Comparison of ENCODE assay signal across 1 cellular context in the genomic region with DNA sequence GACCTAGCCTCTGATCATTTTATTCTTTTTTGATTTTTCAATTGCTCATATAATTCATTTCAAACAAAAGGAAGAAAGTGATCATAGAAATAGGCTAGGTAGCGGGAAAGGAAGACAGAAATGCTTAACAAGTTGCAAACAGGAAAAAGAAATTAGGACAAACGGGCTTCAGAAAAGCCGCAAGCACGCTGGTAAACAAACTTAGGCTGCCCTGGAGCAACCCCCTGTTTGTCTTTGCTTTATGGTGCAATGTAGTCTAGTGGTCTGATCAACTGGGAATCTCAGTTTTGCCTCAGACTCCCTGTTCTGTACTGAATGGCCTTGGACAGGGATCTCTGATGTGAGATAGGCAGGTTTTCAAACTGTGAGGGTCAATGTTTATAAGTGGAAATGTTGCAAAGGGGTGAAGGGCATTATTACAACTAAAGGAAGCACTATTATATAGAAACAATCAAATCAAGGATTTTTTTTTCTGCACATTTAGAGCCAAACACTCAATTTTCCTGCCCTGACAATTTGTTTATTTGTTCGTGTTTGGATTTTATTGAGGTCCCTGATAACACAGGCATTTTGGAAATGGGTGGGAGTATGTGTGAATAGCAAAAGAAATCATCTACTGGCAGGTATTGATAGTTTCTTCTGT.
TF ChIP-seq lines count a peak whose summit lies in the region.

No MANE protein-coding gene starts in this region.

TF ChIP-seq in HepG2, 621 proteins besides CTCF, POLR2A, EP300 and RAD21 (continued from another document and continues in another):
- TF ChIP-seq, protein P1, sequence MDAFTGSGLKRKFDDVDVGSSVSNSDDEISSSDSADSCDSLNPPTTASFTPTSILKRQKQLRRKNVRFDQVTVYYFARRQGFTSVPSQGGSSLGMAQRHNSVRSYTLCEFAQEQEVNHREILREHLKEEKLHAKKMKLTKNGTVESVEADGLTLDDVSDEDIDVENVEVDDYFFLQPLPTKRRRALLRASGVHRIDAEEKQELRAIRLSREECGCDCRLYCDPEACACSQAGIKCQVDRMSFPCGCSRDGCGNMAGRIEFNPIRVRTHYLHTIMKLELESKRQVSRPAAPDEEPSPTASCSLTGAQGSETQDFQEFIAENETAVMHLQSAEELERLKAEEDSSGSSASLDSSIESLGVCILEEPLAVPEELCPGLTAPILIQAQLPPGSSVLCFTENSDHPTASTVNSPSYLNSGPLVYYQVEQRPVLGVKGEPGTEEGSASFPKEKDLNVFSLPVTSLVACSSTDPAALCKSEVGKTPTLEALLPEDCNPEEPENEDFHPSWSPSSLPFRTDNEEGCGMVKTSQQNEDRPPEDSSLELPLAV (CRISPR knock-in tag; conservative IDR thresholded peaks at IDR 0.05; ENCODE audit: low read depth): no peak
- TF ChIP-seq HDAC1 (CRISPR knock-in tag; IDR thresholded peaks at IDR 0.05) (peak; percentile 84), ZNF558 (CRISPR knock-in tag; IDR thresholded peaks at IDR 0.05; ENCODE audit: borderline replicate concordance) (no peak), NCOA2 (CRISPR knock-in tag; IDR thresholded peaks at IDR 0.05) (peak; percentile 99), ZNF773 (CRISPR knock-in tag; IDR thresholded peaks at IDR 0.05; ENCODE audit: borderline replicate concordance) (no peak), ZNF335 (CRISPR knock-in tag; IDR thresholded peaks at IDR 0.05) (no peak), ZBTB8A (CRISPR knock-in tag; IDR thresholded peaks at IDR 0.05; ENCODE audit: borderline replicate concordance, low read depth) (no peak), ZFAT (CRISPR knock-in tag; conservative IDR thresholded peaks at IDR 0.05) (no peak), ZNF432 (CRISPR knock-in tag; IDR thresholded peaks at IDR 0.05; ENCODE audit: borderline replicate concordance) (no peak), ZMYM2 (CRISPR knock-in tag; IDR thresholded peaks at IDR 0.05) (peak; percentile 85), SMAD9 (CRISPR knock-in tag; IDR thresholded peaks at IDR 0.05) (no peak), ZNF687 (CRISPR knock-in tag; IDR thresholded peaks at IDR 0.05) (no peak), ZNF530 (CRISPR knock-in tag; IDR thresholded peaks at IDR 0.05; ENCODE audit: low read depth) (no peak), ZNF605 (CRISPR knock-in tag; IDR thresholded peaks at IDR 0.05) (0 out of 2 replicates have a peak, but pooled peaks have one; percentile 40), TOPORS (CRISPR knock-in tag; IDR thresholded peaks at IDR 0.05) (no peak), CREB1 (IDR thresholded peaks at IDR 0.05) (no peak), CREB1 (CRISPR knock-in tag; IDR thresholded peaks at IDR 0.05) (peak; percentile 56; the same call in 1 of the 2 replicates), ZNF124 (CRISPR knock-in tag; IDR thresholded peaks at IDR 0.05) (0 out of 2 replicates have a peak, but pooled peaks have one; percentile 65), AKAP8 (CRISPR knock-in tag; IDR thresholded peaks at IDR 0.05) (no peak), PTBP1 (IDR thresholded peaks at IDR 0.05; ENCODE audit: low read depth, low read length, poor library complexity, severe bottlenecking) (no peak), ZNF891 (CRISPR knock-in tag; IDR thresholded peaks at IDR 0.05) (no peak), AHR (CRISPR knock-in tag; IDR thresholded peaks at IDR 0.05) (no peak), ZNF746 (CRISPR knock-in tag; IDR thresholded peaks at IDR 0.05) (peak; percentile 87), ZNF501 (CRISPR knock-in tag; IDR thresholded peaks at IDR 0.05) (no peak), ZNF12 (CRISPR knock-in tag; IDR thresholded peaks at IDR 0.05) (peak; percentile 27; the same call in 1 of the 2 replicates), ZNF431 (CRISPR knock-in tag; IDR thresholded peaks at IDR 0.05; ENCODE audit: borderline replicate concordance, low read depth) (no peak), GLI4 (CRISPR knock-in tag; IDR thresholded peaks at IDR 0.05; ENCODE audit: borderline replicate concordance) (no peak), ZNF512 (CRISPR knock-in tag; IDR thresholded peaks at IDR 0.05) (no peak), ZNF879 (CRISPR knock-in tag; IDR thresholded peaks at IDR 0.05) (no peak), MTF2 (CRISPR knock-in tag; IDR thresholded peaks at IDR 0.05; ENCODE audit: borderline replicate concordance) (no peak), RFX5 (IDR thresholded peaks at IDR 0.05; ENCODE audit: low read depth, low read length) (no peak), PHB2 (IDR thresholded peaks at IDR 0.05; ENCODE audit: partially characterized antibody) (no peak), FOXJ3 (CRISPR knock-in tag; IDR thresholded peaks at IDR 0.05; ENCODE audit: borderline replicate concordance) (peak; percentile 99), SYNCRIP (IDR thresholded peaks at IDR 0.05; ENCODE audit: insufficient read depth, low read depth, low read length) (no peak), ELF4 (CRISPR knock-in tag; IDR thresholded peaks at IDR 0.05; ENCODE audit: borderline replicate concordance) (0 out of 2 replicates have a peak, but pooled peaks have one; percentile 16), THAP9 (CRISPR knock-in tag; IDR thresholded peaks at IDR 0.05; ENCODE audit: borderline replicate concordance) (no peak), JARID2 (CRISPR knock-in tag; IDR thresholded peaks at IDR 0.05; ENCODE audit: insufficient replicate concordance) (no peak), NFE2L2 (IDR thresholded peaks at IDR 0.05; ENCODE audit: low read length) (no peak), NFRKB (IDR thresholded peaks at IDR 0.05) (no peak)
- TF ChIP-seq, protein P2, sequence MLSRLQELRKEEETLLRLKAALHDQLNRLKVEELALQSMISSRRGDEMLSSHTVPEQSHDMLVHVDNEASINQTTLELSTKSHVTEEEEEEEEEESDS (CRISPR knock-in tag; IDR thresholded peaks at IDR 0.05; ENCODE audit: borderline replicate concordance): no peak
- TF ChIP-seq, protein P3, sequence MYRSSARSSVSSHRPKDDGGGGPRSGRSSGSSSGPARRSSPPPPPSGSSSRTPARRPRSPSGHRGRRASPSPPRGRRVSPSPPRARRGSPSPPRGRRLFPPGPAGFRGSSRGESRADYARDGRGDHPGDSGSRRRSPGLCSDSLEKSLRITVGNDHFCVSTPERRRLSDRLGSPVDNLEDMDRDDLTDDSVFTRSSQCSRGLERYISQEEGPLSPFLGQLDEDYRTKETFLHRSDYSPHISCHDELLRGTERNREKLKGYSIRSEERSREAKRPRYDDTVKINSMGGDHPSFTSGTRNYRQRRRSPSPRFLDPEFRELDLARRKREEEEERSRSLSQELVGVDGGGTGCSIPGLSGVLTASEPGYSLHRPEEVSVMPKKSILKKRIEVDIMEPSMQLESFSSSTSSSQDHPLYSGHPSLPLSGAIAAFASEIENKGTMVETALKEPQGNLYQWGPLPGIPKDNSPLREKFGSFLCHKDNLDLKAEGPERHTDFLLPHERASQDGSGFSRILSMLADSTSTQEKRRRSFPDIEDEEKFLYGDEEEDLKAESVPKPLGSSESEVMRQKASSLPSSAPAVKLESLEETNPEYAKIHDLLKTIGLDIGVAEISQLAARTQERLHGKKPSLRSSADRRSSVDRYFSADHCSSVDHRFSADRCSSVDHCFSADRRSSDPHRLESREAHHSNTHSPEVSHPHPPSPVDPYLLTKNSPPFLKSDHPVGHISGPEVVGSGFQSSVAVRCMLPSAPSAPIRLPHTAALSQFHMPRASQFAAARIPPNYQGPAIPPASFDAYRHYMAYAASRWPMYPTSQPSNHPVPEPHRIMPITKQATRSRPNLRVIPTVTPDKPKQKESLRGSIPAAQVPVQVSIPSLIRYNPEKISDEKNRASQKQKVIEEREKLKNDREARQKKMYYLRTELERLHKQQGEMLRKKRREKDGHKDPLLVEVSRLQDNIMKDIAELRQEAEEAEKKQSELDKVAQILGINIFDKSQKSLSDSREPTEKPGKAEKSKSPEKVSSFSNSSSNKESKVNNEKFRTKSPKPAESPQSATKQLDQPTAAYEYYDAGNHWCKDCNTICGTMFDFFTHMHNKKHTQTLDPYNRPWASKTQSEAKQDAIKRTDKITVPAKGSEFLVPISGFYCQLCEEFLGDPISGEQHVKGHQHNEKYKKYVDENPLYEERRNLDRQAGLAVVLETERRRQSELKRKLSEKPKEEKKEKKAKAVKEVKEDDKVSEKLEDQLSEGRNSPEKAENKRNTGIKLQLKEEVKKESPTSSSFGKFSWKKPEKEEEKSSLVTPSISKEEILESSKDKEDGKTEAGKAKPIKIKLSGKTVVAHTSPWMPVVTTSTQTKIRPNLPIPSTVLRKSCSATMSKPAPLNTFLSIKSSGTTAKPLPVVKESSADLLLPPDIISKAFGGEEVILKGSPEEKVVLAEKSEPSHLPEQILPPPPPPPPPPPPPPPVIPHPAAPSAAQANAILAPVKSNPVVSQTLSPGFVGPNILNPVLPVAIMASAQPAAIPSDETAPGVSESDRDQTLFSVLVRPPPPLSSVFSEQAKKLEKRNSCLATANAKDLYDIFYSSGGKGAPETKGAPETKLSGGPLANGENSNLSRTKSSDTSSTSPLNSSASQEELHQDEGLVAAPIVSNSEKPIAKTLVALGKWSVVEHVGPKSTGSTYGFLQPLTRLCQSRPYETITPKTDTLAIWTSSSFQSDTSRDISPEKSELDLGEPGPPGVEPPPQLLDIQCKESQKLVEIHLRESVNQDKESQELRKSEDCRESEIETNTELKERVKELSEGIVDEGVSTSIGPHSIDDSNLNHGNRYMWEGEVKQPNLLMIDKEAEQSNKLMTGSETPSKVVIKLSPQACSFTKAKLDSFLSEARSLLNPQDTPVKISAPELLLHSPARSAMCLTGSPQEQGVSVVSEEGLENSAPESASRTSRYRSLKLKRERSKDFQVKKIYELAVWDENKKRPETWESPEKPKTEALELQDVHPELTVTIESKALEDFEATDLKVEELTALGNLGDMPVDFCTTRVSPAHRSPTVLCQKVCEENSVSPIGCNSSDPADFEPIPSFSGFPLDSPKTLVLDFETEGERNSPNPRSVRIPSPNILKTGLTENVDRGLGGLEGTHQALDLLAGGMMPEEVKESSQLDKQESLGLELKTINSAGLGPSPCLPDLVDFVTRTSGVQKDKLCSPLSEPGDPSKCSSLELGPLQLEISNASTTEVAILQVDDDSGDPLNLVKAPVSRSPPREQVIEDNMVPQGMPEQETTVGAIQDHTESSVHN (CRISPR knock-in tag; IDR thresholded peaks at IDR 0.05): no peak
